In the genomic region with DNA sequence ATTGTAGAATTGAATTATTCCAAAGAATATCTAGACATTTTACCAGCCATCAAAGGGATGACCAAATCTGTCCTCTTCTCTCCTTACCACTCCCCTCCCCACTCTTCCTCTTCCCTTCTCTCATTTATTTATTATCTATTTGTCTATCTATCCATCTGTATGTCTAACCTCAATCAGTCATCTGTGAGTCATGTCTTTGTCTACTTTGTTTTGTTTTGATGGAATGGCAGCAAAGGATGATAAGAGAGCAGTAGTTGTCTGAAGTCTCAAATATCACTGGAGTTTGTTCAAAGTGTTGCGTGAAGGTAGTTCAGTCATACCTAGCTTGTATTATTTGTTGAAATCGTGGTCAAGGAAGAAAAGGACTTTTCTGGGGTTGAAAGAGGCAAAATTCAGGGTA, we compare ENCODE assay signal across 1 cellular context.
TF ChIP-seq lines count a peak whose summit lies in the region.

No MANE protein-coding gene starts in this region.

TF ChIP-seq in SK-N-SH treated with all-trans-retinoic acid at 6 μM for 48 hours, 23 proteins besides CTCF, POLR2A, EP300 and RAD21 (continued from another document):
- TF ChIP-seq, protein P1, sequence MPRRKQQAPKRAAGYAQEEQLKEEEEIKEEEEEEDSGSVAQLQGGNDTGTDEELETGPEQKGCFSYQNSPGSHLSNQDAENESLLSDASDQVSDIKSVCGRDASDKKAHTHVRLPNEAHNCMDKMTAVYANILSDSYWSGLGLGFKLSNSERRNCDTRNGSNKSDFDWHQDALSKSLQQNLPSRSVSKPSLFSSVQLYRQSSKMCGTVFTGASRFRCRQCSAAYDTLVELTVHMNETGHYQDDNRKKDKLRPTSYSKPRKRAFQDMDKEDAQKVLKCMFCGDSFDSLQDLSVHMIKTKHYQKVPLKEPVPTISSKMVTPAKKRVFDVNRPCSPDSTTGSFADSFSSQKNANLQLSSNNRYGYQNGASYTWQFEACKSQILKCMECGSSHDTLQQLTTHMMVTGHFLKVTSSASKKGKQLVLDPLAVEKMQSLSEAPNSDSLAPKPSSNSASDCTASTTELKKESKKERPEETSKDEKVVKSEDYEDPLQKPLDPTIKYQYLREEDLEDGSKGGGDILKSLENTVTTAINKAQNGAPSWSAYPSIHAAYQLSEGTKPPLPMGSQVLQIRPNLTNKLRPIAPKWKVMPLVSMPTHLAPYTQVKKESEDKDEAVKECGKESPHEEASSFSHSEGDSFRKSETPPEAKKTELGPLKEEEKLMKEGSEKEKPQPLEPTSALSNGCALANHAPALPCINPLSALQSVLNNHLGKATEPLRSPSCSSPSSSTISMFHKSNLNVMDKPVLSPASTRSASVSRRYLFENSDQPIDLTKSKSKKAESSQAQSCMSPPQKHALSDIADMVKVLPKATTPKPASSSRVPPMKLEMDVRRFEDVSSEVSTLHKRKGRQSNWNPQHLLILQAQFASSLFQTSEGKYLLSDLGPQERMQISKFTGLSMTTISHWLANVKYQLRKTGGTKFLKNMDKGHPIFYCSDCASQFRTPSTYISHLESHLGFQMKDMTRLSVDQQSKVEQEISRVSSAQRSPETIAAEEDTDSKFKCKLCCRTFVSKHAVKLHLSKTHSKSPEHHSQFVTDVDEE (CRISPR knock-in tag; IDR thresholded peaks at IDR 0.05) = no peak
- TF ChIP-seq ZFP3 (CRISPR knock-in tag; IDR thresholded peaks at IDR 0.05) (no peak), ZNF8 (CRISPR knock-in tag; IDR thresholded peaks at IDR 0.05) (no peak), ISL1 (CRISPR knock-in tag; IDR thresholded peaks at IDR 0.05) (no peak; the same call in none of the 2 replicates), PPARA (CRISPR knock-in tag; IDR thresholded peaks at IDR 0.05; ENCODE audit: borderline replicate concordance) (no peak), RARB (CRISPR knock-in tag; IDR thresholded peaks at IDR 0.05) (no peak), ZNF70 (CRISPR knock-in tag; IDR thresholded peaks at IDR 0.05) (no peak), ZC3H10 (CRISPR knock-in tag; IDR thresholded peaks at IDR 0.05) (no peak), ZFP30 (CRISPR knock-in tag; IDR thresholded peaks at IDR 0.05) (no peak), BACH2 (CRISPR knock-in tag; IDR thresholded peaks at IDR 0.05; ENCODE audit: borderline replicate concordance) (no peak), ZNF565 (CRISPR knock-in tag; conservative IDR thresholded peaks at IDR 0.05; ENCODE audit: low read depth) (no peak), SNAI2 (CRISPR knock-in tag; IDR thresholded peaks at IDR 0.05) (no peak)
- TF ChIP-seq, protein P2, sequence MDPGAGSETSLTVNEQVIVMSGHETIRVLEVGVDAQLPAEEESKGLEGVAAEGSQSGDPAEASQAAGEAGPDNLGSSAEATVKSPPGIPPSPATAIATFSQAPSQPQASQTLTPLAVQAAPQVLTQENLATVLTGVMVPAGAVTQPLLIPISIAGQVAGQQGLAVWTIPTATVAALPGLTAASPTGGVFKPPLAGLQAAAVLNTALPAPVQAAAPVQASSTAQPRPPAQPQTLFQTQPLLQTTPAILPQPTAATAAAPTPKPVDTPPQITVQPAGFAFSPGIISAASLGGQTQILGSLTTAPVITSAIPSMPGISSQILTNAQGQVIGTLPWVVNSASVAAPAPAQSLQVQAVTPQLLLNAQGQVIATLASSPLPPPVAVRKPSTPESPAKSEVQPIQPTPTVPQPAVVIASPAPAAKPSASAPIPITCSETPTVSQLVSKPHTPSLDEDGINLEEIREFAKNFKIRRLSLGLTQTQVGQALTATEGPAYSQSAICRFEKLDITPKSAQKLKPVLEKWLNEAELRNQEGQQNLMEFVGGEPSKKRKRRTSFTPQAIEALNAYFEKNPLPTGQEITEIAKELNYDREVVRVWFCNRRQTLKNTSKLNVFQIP (CRISPR knock-in tag; IDR thresholded peaks at IDR 0.05; ENCODE audit: borderline replicate concordance, low read depth) = no peak
